1 cellular context compared by ENCODE assay signal in genomic region chr1:94949681-94950661, GRCh38.
A peak's percentile ranks its signal among the peaks of the same experiment; 100 is the strongest.
TF ChIP-seq lines count a peak whose summit lies in the region.

No MANE protein-coding gene starts in this region.

TF ChIP-seq in liver, 16 proteins besides CTCF, POLR2A, EP300 and RAD21 (continued from another document):
- TF ChIP-seq ZBTB33 (IDR thresholded peaks at IDR 0.05) (peak; percentile 82), FOXA1 (IDR thresholded peaks at IDR 0.05) (peak; percentile 66), RXRA (IDR thresholded peaks at IDR 0.05) (peak; percentile 85 to 92), MAX (IDR thresholded peaks at IDR 0.05) (peak; percentile 96), HNF4A (conservative IDR thresholded peaks at IDR 0.05) (peak; percentile 71 to 83), GABPA (IDR thresholded peaks at IDR 0.05 in 1 of 2, conservative IDR thresholded peaks at IDR 0.05 in 1 of 2) (no peak), HNF4G (IDR thresholded peaks at IDR 0.05) (peak; percentile 56), ATF3 (IDR thresholded peaks at IDR 0.05) (no peak), NR2F2 (IDR thresholded peaks at IDR 0.05) (peak; percentile 43), SP1 (IDR thresholded peaks at IDR 0.05) (peak; percentile 91), TAF1 (conservative IDR thresholded peaks at IDR 0.05) (no peak)
